In the genomic region with DNA sequence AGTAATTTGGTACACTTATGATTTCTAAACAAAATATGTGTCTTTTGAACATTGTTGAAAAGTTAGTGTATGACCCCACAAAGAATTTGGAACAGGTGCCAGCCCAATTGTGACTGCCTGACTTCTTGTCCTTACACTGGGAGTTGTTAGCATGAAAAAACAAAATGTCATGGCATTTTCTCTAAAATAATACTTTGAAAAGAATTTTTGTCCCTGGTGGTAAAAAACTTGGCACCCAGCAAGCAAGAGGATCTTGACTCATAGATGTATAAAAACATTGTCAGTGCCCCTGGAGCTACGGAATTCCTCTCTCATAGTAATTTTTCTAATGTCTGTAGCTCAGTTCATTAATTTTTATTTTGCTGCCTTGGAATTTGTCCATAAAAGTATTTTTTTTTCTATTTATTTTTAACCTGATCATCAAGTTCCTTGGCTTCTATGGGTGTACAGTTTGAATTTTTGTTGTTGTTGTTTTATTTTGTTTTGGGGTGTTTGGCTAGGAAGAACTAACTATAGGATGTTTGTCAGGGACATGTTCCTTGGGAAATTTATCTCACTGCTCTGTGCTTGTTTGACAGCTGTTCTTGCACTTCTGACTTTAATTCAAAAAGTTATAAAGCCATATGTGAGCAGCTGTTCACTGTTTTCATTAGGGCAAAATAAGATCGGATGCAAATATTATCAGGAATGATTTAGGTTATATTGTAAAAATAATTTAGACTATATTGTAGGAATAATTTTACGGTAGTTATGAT, we compare ENCODE assay signal across 13 cellular contexts.
DNase-seq lines count a peak whose midpoint lies in the region; ATAC-seq and TF ChIP-seq lines count a peak whose summit lies in the region.
"Had no signal": no experiment of that assay in that cellular context is flagged by ENCODE, and none has a peak within 500 bp of the region (broad histone marks: within the 10 kb centered on the region; RNA-seq: fewer than 3 reads in every experiment).

No MANE protein-coding gene starts in this region.

- intact Hi-C loops in mammary epithelial cell (cut with micrococcal nuclease): no loop called here
- intact Hi-C loops in CD4-positive, alpha-beta memory T cell (cut with micrococcal nuclease): no loop called here
- intact Hi-C loops in vagina (cut with DNase I): no loop called here

- H3K36me3 ChIP-seq in mammary epithelial cell (ENCODE audit: insufficient read depth, low read length) (no peaks in the 10 kb centered on the region), vagina (no peaks in the 10 kb centered on the region)
- H3K36me3 ChIP-seq in CD4-positive, alpha-beta memory T cell (ENCODE audit: insufficient read depth, low read length): no peaks in the 10 kb centered on the region
- H3K36me3 ChIP-seq: WERI-Rb-1 had no signal

- no TSS peak for BruUV-seq in mammary epithelial cell (replicated peaks; lab: Mats Ljungman, UMichigan)

- dilution Hi-C loops in mammary epithelial cell (cut with HindIII; ENCODE audit: low sequenced_read_pairs): no loop called here

- no peak overlapping the region for H3K9ac ChIP-seq in mammary epithelial cell (ENCODE audit: insufficient read depth, low read length)

- in situ Hi-C loops in ACHN (cut with HindIII; ENCODE audit: low pct_ligation_motif_present, low pct_unique_long_range_greater_than_20kb, low sequenced_read_pairs) (no loop called here), mammary epithelial cell (cut with MboI; ENCODE audit: low sequenced_read_pairs in 2 of 2) (no loop called here)

- H3K4me3 Mint-ChIP-seq in CD4-positive, alpha-beta memory T cell: no peak overlapping the region

- no peak overlapping the region for H2AFZ ChIP-seq in mammary epithelial cell (ENCODE audit: low read depth, low read length)

- WGBS in mammary epithelial cell (ENCODE audit: low coverage, missing lambda C conversion rate): 61% methylated on average over 3 of the region's 3 CpGs

- H3K79me2 ChIP-seq in mammary epithelial cell (ENCODE audit: insufficient read depth, low read length): no peaks in the 10 kb centered on the region

- H3K36me3 Mint-ChIP-seq in CD4-positive, alpha-beta memory T cell: peaks cover 14 to 34% of the 10 kb centered on the region in 2 donors

- H3K27me3 ChIP-seq in mammary epithelial cell (ENCODE audit: insufficient read depth, low read length) (no peaks in the 10 kb centered on the region), vagina (no peaks in the 10 kb centered on the region)
- H3K27me3 ChIP-seq in CD4-positive, alpha-beta memory T cell (ENCODE audit: insufficient read depth, low read length): no peaks in the 10 kb centered on the region

- H3K9me3 ChIP-seq in mammary epithelial cell (replicated peaks; ENCODE audit: insufficient read depth, low read length) (no peaks in the 10 kb centered on the region), vagina (no peaks in the 10 kb centered on the region)
- H3K9me3 ChIP-seq in CD4-positive, alpha-beta memory T cell (ENCODE audit: control insufficient read depth in 1 of 2, low read length in 2 of 2): no peaks in the 10 kb centered on the region

- no peak overlapping the region for H3K4me3 ChIP-seq in mammary epithelial cell (replicated peaks in 1 of 3; ENCODE audit: insufficient read depth in 1 of 3, low read depth in 2 of 3, low read length in 3 of 3)
- H3K4me3 ChIP-seq in CD4-positive, alpha-beta memory T cell (ENCODE audit: low read length in 2 of 2): no peak overlapping the region
- no peak overlapping the region for H3K4me3 ChIP-seq in vagina

- TF ChIP-seq CTCF in mammary epithelial cell (conservative IDR thresholded peaks at IDR 0.05 in 1 of 2, IDR thresholded peaks at IDR 0.05 in 1 of 2; ENCODE audit: extremely low read depth in 1 of 2, insufficient read depth in 1 of 2, low read depth in 1 of 2, low read length in 2 of 2) (no peak), vagina (IDR thresholded peaks at IDR 0.05) (no peak)

- peaks cover 0 to 3% (median 0%) of the 10 kb centered on the region in 8 donors for H3K9me3 Mint-ChIP-seq in CD4-positive, alpha-beta memory T cell

- H3K4me1 Mint-ChIP-seq in CD4-positive, alpha-beta memory T cell: no peaks in the 10 kb centered on the region

- POLR2A ChIA-PET in CD4-positive, alpha-beta memory T cell (lab: Charles Lee; ENCODE audit: partially characterized antibody): no interaction called here

- ATAC-seq in HG03025 (IDR thresholded peaks at IDR 0.05; ENCODE audit: low FRiP score, unreplicated experiment): no peak

- TF ChIP-seq POLR2A in vagina (IDR thresholded peaks at IDR 0.05): no peak

- peak overlapping the region; percentile 54 for H3K4me2 ChIP-seq in mammary epithelial cell (ENCODE audit: insufficient read depth, low read depth, low read length)

- CTCF ChIA-PET in mammary epithelial cell (lab: Charles Lee; ENCODE audit: low non-redundant PET): no interaction called here
- CTCF ChIA-PET in CD4-positive, alpha-beta memory T cell (lab: Charles Lee; ENCODE audit: partially characterized antibody): no interaction called here

- H3K27ac ChIP-seq in mammary epithelial cell (ENCODE audit: insufficient read depth, low read depth, low read length) (no peak overlapping the region), vagina (no peak overlapping the region)
- H3K27ac ChIP-seq in CD4-positive, alpha-beta memory T cell (ENCODE audit: low read depth, low read length): no peak overlapping the region
- H3K27ac ChIP-seq: C4-2B, WERI-Rb-1 had no signal

- H4K20me1 ChIP-seq in mammary epithelial cell (ENCODE audit: insufficient read depth, low read length): no peaks in the 10 kb centered on the region

- peak; percentile 15 for DNase-seq in ACHN
- peak; percentile 30 for DNase-seq in HT1080 (ENCODE audit: low read depth)
- DNase-seq in mammary epithelial cell: peak; percentile 11
- peak; percentile 5 for DNase-seq in left kidney (ENCODE audit: low read depth, low spot score)
- no peak for DNase-seq in CD4-positive, alpha-beta memory T cell
- no peak for DNase-seq in OCI-M1 (lab: John Stamatoyannopoulos, UW)
- DNase-seq in vagina (ENCODE audit: extremely low spot score in 2 of 2): no peak
- DNase-seq: activated T-cell treated with anti-CD3 and anti-CD28 coated beads, Interleukin-2, amount 50 U/mL, for 1 hour; left cardiac atrium; nucleus accumbens; WERI-Rb-1 had no signal

- peak overlapping the region in 2 of 7 donors; percentile 6 to 28 for H3K27ac Mint-ChIP-seq in CD4-positive, alpha-beta memory T cell

- H3K27me3 Mint-ChIP-seq in CD4-positive, alpha-beta memory T cell: no peaks in the 10 kb centered on the region

- H3K4me1 ChIP-seq in mammary epithelial cell (ENCODE audit: insufficient read depth, low read length) (peaks cover 3% of the 10 kb centered on the region), vagina (no peaks in the 10 kb centered on the region)
- H3K4me1 ChIP-seq in CD4-positive, alpha-beta memory T cell (ENCODE audit: insufficient read depth, low read length): no peaks in the 10 kb centered on the region

Comparison
In these comparisons a context has a peak if more than half of its experiments do, and no peak if none do; other contexts are left out.
1. DNase-seq: peak in ACHN (single experiment), HT1080 (single experiment), mammary epithelial cell (single experiment) and left kidney (single experiment); none in CD4-positive, alpha-beta memory T cell (0 of 5), OCI-M1 (single experiment) and vagina (0 of 2).